Comparison of ENCODE assay signal across 1 cellular context in the genomic region with DNA sequence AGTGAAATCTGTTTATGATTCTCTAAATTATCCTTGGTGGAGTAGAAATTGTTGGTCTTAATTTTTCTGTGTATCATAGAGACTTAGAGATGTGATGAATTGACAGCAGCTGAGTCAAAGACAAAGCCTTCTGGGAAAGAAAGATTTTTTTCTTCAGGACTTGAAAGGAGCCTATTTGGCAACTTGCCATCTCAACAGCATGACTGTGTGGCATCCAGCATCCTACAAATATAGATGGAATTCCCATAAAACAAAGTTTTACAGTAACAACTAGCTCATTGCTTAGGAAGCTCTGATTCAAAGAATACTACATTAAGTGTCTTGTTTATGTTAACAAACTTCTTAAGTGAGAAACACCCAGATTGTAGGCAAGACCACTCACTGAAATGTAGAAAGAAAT.
TF ChIP-seq lines count a peak whose summit lies in the region.

No MANE protein-coding gene starts in this region.

TF ChIP-seq in GM23338, 12 proteins besides CTCF, POLR2A, EP300 and RAD21 (continued from another document):
- TF ChIP-seq, protein P1, sequence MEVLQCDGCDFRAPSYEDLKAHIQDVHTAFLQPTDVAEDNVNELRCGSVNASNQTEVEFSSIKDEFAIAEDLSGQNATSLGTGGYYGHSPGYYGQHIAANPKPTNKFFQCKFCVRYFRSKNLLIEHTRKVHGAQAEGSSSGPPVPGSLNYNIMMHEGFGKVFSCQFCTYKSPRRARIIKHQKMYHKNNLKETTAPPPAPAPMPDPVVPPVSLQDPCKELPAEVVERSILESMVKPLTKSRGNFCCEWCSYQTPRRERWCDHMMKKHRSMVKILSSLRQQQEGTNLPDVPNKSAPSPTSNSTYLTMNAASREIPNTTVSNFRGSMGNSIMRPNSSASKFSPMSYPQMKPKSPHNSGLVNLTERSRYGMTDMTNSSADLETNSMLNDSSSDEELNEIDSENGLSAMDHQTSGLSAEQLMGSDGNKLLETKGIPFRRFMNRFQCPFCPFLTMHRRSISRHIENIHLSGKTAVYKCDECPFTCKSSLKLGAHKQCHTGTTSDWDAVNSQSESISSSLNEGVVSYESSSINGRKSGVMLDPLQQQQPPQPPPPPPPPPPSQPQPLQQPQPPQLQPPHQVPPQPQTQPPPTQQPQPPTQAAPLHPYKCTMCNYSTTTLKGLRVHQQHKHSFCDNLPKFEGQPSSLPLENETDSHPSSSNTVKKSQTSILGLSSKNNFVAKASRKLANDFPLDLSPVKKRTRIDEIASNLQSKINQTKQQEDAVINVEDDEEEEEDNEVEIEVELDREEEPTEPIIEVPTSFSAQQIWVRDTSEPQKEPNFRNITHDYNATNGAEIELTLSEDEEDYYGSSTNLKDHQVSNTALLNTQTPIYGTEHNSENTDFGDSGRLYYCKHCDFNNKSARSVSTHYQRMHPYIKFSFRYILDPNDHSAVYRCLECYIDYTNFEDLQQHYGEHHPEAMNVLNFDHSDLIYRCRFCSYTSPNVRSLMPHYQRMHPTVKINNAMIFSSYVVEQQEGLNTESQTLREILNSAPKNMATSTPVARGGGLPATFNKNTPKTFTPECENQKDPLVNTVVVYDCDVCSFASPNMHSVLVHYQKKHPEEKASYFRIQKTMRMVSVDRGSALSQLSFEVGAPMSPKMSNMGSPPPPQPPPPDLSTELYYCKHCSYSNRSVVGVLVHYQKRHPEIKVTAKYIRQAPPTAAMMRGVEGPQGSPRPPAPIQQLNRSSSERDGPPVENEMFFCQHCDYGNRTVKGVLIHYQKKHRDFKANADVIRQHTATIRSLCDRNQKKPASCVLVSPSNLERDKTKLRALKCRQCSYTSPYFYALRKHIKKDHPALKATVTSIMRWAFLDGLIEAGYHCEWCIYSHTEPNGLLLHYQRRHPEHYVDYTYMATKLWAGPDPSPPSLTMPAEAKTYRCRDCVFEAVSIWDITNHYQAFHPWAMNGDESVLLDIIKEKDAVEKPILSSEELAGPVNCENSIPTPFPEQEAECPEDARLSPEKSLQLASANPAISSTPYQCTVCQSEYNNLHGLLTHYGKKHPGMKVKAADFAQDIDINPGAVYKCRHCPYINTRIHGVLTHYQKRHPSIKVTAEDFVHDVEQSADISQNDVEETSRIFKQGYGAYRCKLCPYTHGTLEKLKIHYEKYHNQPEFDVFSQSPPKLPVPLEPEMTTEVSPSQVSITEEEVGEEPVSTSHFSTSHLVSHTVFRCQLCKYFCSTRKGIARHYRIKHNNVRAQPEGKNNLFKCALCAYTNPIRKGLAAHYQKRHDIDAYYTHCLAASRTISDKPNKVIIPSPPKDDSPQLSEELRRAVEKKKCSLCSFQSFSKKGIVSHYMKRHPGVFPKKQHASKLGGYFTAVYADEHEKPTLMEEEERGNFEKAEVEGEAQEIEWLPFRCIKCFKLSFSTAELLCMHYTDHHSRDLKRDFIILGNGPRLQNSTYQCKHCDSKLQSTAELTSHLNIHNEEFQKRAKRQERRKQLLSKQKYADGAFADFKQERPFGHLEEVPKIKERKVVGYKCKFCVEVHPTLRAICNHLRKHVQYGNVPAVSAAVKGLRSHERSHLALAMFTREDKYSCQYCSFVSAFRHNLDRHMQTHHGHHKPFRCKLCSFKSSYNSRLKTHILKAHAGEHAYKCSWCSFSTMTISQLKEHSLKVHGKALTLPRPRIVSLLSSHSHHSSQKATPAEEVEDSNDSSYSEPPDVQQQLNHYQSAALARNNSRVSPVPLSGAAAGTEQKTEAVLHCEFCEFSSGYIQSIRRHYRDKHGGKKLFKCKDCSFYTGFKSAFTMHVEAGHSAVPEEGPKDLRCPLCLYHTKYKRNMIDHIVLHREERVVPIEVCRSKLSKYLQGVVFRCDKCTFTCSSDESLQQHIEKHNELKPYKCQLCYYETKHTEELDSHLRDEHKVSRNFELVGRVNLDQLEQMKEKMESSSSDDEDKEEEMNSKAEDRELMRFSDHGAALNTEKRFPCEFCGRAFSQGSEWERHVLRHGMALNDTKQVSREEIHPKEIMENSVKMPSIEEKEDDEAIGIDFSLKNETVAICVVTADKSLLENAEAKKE (CRISPR knock-in tag; IDR thresholded peaks at IDR 0.05) = no peak
- TF ChIP-seq POLR2AphosphoS5 (IDR thresholded peaks at IDR 0.05; ENCODE audit: low read depth) (no peak), EZH2 (IDR thresholded peaks at IDR 0.05; ENCODE audit: low read depth, unreplicated experiment) (no peak), NANOG (IDR thresholded peaks at IDR 0.05; ENCODE audit: borderline replicate concordance) (no peak), EZH2phosphoT487 (IDR thresholded peaks at IDR 0.05; ENCODE audit: unreplicated experiment) (no peak), STAT1 (IDR thresholded peaks at IDR 0.05; ENCODE audit: unreplicated experiment) (no peak), ZNF114 (CRISPR knock-in tag; IDR thresholded peaks at IDR 0.05) (no peak)
- TF ChIP-seq, protein P2, sequence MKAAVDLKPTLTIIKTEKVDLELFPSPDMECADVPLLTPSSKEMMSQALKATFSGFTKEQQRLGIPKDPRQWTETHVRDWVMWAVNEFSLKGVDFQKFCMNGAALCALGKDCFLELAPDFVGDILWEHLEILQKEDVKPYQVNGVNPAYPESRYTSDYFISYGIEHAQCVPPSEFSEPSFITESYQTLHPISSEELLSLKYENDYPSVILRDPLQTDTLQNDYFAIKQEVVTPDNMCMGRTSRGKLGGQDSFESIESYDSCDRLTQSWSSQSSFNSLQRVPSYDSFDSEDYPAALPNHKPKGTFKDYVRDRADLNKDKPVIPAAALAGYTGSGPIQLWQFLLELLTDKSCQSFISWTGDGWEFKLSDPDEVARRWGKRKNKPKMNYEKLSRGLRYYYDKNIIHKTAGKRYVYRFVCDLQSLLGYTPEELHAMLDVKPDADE (IDR thresholded peaks at IDR 0.05) = no peak
